In the genomic region with DNA sequence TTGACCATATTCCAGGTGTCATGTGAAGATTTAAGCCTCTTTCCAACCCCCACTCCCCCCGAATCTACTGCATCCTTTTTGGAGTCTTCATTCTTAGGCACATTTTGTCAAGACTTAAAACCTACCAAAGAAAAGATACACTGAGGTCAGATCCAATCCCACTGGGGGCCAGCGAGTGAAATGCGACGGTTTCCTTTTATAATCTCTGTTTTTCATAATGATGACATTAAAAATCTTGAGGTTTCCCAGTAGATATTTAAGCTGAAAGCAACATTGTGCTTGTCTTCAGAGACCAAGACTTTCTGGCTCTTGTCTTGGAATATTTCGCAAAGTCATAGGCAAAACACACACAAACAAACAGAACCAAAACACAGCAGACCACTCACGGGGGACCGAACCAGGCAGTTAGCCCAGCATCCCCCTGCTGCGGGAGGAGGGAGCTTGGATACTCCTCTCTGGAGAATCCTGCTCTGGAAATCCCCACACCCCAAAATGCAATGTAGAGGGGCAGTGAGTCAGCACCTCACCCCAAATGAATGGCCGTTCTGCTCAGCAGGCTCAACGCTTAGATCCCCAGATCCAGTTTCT, we compare ENCODE assay signal across 8 cellular contexts. TPM values are rescaled to one million over a fixed set of nuclear protein-coding genes. Genes with fewer than 3 reads are reported as not detected.
DNase-seq lines count a peak whose midpoint lies in the region; ATAC-seq and TF ChIP-seq lines count a peak whose summit lies in the region.

No MANE protein-coding gene starts in this region.

- H3K9me3 ChIP-seq in Caco-2 (no peaks in the 10 kb centered on the region), Panc1 (ENCODE audit: control insufficient read depth, insufficient read depth, low read depth, low read length) (no peaks in the 10 kb centered on the region), esophagus muscularis mucosa (no peaks in the 10 kb centered on the region), ovary (no peaks in the 10 kb centered on the region)

- peaks cover 10% of the 10 kb centered on the region for H3K9me3 Mint-ChIP-seq in Caco-2 (ENCODE audit: unreplicated experiment)

- TF ChIP-seq CTCF in Caco-2 (IDR thresholded peaks at IDR 0.05; ENCODE audit: insufficient read depth in 1 of 2, low read depth in 1 of 2, low read length in 1 of 2, severe bottlenecking in 1 of 2, unreplicated experiment in 1 of 2) (no peak), Panc1 (IDR thresholded peaks at IDR 0.05) (no peak), esophagus muscularis mucosa (IDR thresholded peaks at IDR 0.05) (no peak), ovary (IDR thresholded peaks at IDR 0.05) (no peak)

- ATAC-seq in Panc1 (no peak), GM18867 (IDR thresholded peaks at IDR 0.05; ENCODE audit: unreplicated experiment) (no peak), GM19467 (IDR thresholded peaks at IDR 0.05; ENCODE audit: unreplicated experiment) (no peak), GM19397 (IDR thresholded peaks at IDR 0.05; ENCODE audit: unreplicated experiment) (no peak), GM19351 (IDR thresholded peaks at IDR 0.05; ENCODE audit: unreplicated experiment) (no peak)

- TF ChIP-seq EP300 in esophagus muscularis mucosa (IDR thresholded peaks at IDR 0.05) (no peak), ovary (IDR thresholded peaks at IDR 0.05) (no peak)

- in situ Hi-C loops in Panc1 (cut with HindIII; ENCODE audit: low pct_unique_long_range_greater_than_20kb, low sequenced_read_pairs): no loop called here

- peaks cover 22% of the 10 kb centered on the region for H3K4me1 Mint-ChIP-seq in Caco-2 (ENCODE audit: low read depth, unreplicated experiment)

- TF ChIP-seq POLR2A in esophagus muscularis mucosa (IDR thresholded peaks at IDR 0.05; ENCODE audit: low read depth) (no peak), ovary (IDR thresholded peaks at IDR 0.05) (no peak)

- H3K4me1 ChIP-seq in Caco-2 (peaks cover 43% of the 10 kb centered on the region), Panc1 (ENCODE audit: control insufficient read depth, insufficient read depth, low read length) (peaks cover 3% of the 10 kb centered on the region; the same call in 1 of the 2 replicates), esophagus muscularis mucosa (peaks cover 38 to 64% (median 51%) of the 10 kb centered on the region in 4 donors), ovary (ENCODE audit: insufficient read depth) (peaks cover 25% of the 10 kb centered on the region)

- BruUV-seq in Caco-2 (replicated peaks; lab: Mats Ljungman, UMichigan): no TSS peak
- no TSS peak for BruUV-seq in Panc1 (replicated peaks; lab: Mats Ljungman, UMichigan)

- H3K36me3 ChIP-seq in Caco-2 (ENCODE audit: control insufficient read depth, insufficient read depth, low read length) (no peaks in the 10 kb centered on the region), Panc1 (ENCODE audit: control insufficient read depth, insufficient read depth, low read length) (no peaks in the 10 kb centered on the region), esophagus muscularis mucosa (peaks cover 0 to 8% (median under 1%) of the 10 kb centered on the region in 4 donors), ovary (no peaks in the 10 kb centered on the region)

- no peak for DNase-seq in Caco-2
- DNase-seq in Panc1 (ENCODE audit: low read depth, low spot score): no peak
- DNase-seq in esophagus muscularis mucosa (ENCODE audit: extremely low spot score): no peak
- peak in 2 of 5 donors; percentile 26 to 50 for DNase-seq in ovary

- H3K36me3 Mint-ChIP-seq in Caco-2 (ENCODE audit: insufficient read depth, unreplicated experiment): peaks cover 12% of the 10 kb centered on the region

- H3K27me3 Mint-ChIP-seq in Caco-2 (ENCODE audit: insufficient read depth, unreplicated experiment): no peaks in the 10 kb centered on the region

- 11% methylated on average over 10 of the region's 10 CpGs for WGBS in esophagus muscularis mucosa
- WGBS in ovary, 3 donors: 2 to 3% (median 3%) methylated on average over 10 of the region's 10 CpGs

- intact Hi-C loops in Caco-2 (cut with micrococcal nuclease; ENCODE audit: unreplicated experiment): loop anchor here (5.0 kb wide), 1 partner anchor 363 kb away; no protein-coding TSS in a partner anchor
- intact Hi-C loops in Panc1 (cut with micrococcal nuclease; ENCODE audit: unreplicated experiment): no loop called here
- intact Hi-C loops in esophagus muscularis mucosa (cut with DNase I): no loop called here
- intact Hi-C loops in ovary (cut with DNase I): loop anchor here (5.0 kb wide), 2 partner anchors 42 to 63 kb away; no protein-coding TSS in a partner anchor

- POLR2A ChIA-PET in Caco-2 (lab: Charles Lee): no interaction called here
- POLR2A ChIA-PET in Panc1 (lab: Charles Lee): no interaction called here

- H3K4me3 Mint-ChIP-seq in Caco-2 (ENCODE audit: unreplicated experiment): peak overlapping the region; percentile 77

- H3K27ac Mint-ChIP-seq in Caco-2 (ENCODE audit: unreplicated experiment): no peak overlapping the region

- H3K27me3 ChIP-seq in Caco-2 (replicated peaks; ENCODE audit: control insufficient read depth, insufficient read depth, low read length) (no peaks in the 10 kb centered on the region), Panc1 (ENCODE audit: control insufficient read depth, insufficient read depth, low read length) (no peaks in the 10 kb centered on the region; the same call in 1 of the 2 replicates), esophagus muscularis mucosa (no peaks in the 10 kb centered on the region), ovary (no peaks in the 10 kb centered on the region)

- CTCF ChIA-PET in Caco-2 (lab: Charles Lee): no interaction called here
- CTCF ChIA-PET in Panc1 (lab: Charles Lee): no interaction called here

- H3K27ac ChIP-seq in Panc1 (ENCODE audit: low read length) (peak overlapping the region; percentile 51; the same call in 1 of the 2 replicates), esophagus muscularis mucosa (replicated peaks in 1 of 4) (peak overlapping the region; percentile 96 to 99 (median 98)), ovary (peak overlapping the region; percentile 87 to 89)

- H3K4me3 ChIP-seq in Caco-2 (ENCODE audit: low read depth, low read length) (peak overlapping the region; percentile 71), Panc1 (ENCODE audit: low read depth in 2 of 2, low read length in 2 of 2) (peak overlapping the region; percentile 57 to 69), esophagus muscularis mucosa (peak overlapping the region; percentile 84 to 94 (median 90)), ovary (peak overlapping the region; percentile 82)

RNA-seq across cellular contexts. Expression of a gene that starts 0.5 kb away (rescaled TPM):
- total RNA-seq in Caco-2 (2022) (29.9 and 34.8 TPM in 2 replicates), Panc1 (2021; ENCODE audit: unreplicated experiment) (28.1 TPM), esophagus muscularis mucosa (100 to 1,000 TPM; 241 to 459 (median 346) TPM), ovary (100 to 1,000 TPM in 6 of 7 donors, 10 to 100 TPM in 1; 98.3 to 336 (median 143) TPM)
- 27.9 TPM for polyA plus RNA-seq in Panc1 (2012; ENCODE audit: insufficient read length)
- 100 to 1,000 TPM in 1 of 2 donors, 10 to 100 TPM in 1; 44.9 to 183 TPM for polyA plus RNA-seq in ovary

Comparison
In these comparisons a context has a peak if more than half of its experiments do, and no peak if none do; other contexts are left out.
1. intact Hi-C loops: an anchor here in Caco-2 (5.0 kb wide) and ovary (5.0 kb wide); none called in Panc1 and esophagus muscularis mucosa.